ENCODE assay signal across 18 cellular contexts in genomic region chr4:6971536-6972374, GRCh38.
A peak's percentile ranks its signal among the peaks of the same experiment; 100 is the strongest.
DNase-seq lines count a peak whose midpoint lies in the region; ATAC-seq and TF ChIP-seq lines count a peak whose summit lies in the region.
"Had no signal": no experiment of that assay in that cellular context is flagged by ENCODE, and none has a peak within 500 bp of the region (broad histone marks: within the 10 kb centered on the region; RNA-seq: fewer than 3 reads in every experiment).

No MANE protein-coding gene starts in this region.

- H3K36me3 ChIP-seq in endodermal cell (ENCODE audit: control insufficient read depth, insufficient read depth, low read length) (peaks cover 4% of the 10 kb centered on the region), trophoblast cell (ENCODE audit: control insufficient read depth in 1 of 2, insufficient read depth in 2 of 2, low read length in 2 of 2) (peaks cover 8 to 11% of the 10 kb centered on the region in 2 experiments)
- H3K36me3 ChIP-seq: thyroid gland had no signal

- H3T11ph ChIP-seq in H9 (ENCODE audit: low read length), result no peak overlapping the region

- H3K79me2 ChIP-seq in H9 (ENCODE audit: insufficient read depth, low read length), result no peaks in the 10 kb centered on the region
- no peaks in the 10 kb centered on the region for H3K79me2 ChIP-seq in trophoblast cell (ENCODE audit: control insufficient read depth, insufficient read depth, low read length, poor library complexity)

- no peak for ATAC-seq in CD4-positive, alpha-beta T cell (ENCODE audit: poor library complexity)
- ATAC-seq in HG03354 (IDR thresholded peaks at IDR 0.05; ENCODE audit: poor library complexity, severe bottlenecking, unreplicated experiment), result no peak
- ATAC-seq: activated T-cell treated with anti-CD3 and anti-CD28 coated beads, Interleukin-2, amount 50 U/mL, for 4 hours; body of pancreas; HCT116; SK-N-SH treated with all-trans-retinoic acid at 6 μM for 48 hours had no signal

- CTCF ChIA-PET in CD4-positive, alpha-beta T cell (lab: Charles Lee), result no interaction called here

- H3K18ac ChIP-seq in H9 (ENCODE audit: insufficient read length, low read depth, low read length) (peak overlapping the region; percentile 71), trophoblast cell (ENCODE audit: low read length) (no peak overlapping the region)

- no peak overlapping the region for H3K4me3 ChIP-seq in endodermal cell (ENCODE audit: low read length)
- no peak overlapping the region for H3K4me3 ChIP-seq in trophoblast cell (ENCODE audit: low read depth, low read length)
- H3K4me3 ChIP-seq: body of pancreas, thyroid gland had no signal

- H2BK15ac ChIP-seq in H9 (ENCODE audit: low read depth, low read length), result no peak overlapping the region

- no peaks in the 10 kb centered on the region for H3K9me3 Mint-ChIP-seq in CD4-positive, alpha-beta T cell
- H3K9me3 Mint-ChIP-seq in H9 (peaks cover 11 to 13% of the 10 kb centered on the region in 2 experiments), endodermal cell (peaks cover 10% of the 10 kb centered on the region)
- H3K9me3 Mint-ChIP-seq: activated CD4-positive, alpha-beta memory T cell treated with anti-CD3 and anti-CD28 coated beads, Interleukin-2, amount 10 ng/mL, durations not matched to agents 7 days and 5 days; activated naive CD8-positive, alpha-beta T cell treated with anti-CD3 and anti-CD28 coated beads, Interleukin-2, amount 10 ng/mL, durations not matched to agents 7 days and 5 days; activated T-cell treated with anti-CD3 and anti-CD28 coated beads, Interleukin-2, amount 50 U/mL, for 4 hours had no signal

- H2AK5ac ChIP-seq in H9 (ENCODE audit: insufficient read length, low read length), result peak overlapping the region; percentile 72
- no peak overlapping the region for H2AK5ac ChIP-seq in trophoblast cell (ENCODE audit: low read length)

- H3K4me1 ChIP-seq in H9 (ENCODE audit: insufficient read depth, low read length) (peaks cover 9% of the 10 kb centered on the region; the same call in 1 of the 2 replicates), endodermal cell (ENCODE audit: control insufficient read depth, insufficient read depth, low read length) (no peaks in the 10 kb centered on the region), trophoblast cell (ENCODE audit: control insufficient read depth in 1 of 2, insufficient read depth in 2 of 2, low read length in 2 of 2) (peaks cover 8 to 14% of the 10 kb centered on the region in 2 experiments)

- H3K14ac ChIP-seq in H9 (ENCODE audit: insufficient read depth, low read length), result peak overlapping the region; percentile 70; the same call in 1 of the 2 replicates
- H3K14ac ChIP-seq in trophoblast cell (ENCODE audit: low read length), result no peak overlapping the region

- no peaks in the 10 kb centered on the region for H4K20me1 ChIP-seq in H9 (ENCODE audit: control insufficient read depth, insufficient read depth, insufficient read length)

- peak overlapping the region; percentile 88 for H2BK12ac ChIP-seq in H9 (ENCODE audit: insufficient read length, low read depth, low read length)
- peak overlapping the region; percentile 24 for H2BK12ac ChIP-seq in trophoblast cell (ENCODE audit: low read length)

- no peak for TF ChIP-seq CTCF in CD4-positive, alpha-beta T cell (IDR thresholded peaks at IDR 0.05)
- TF ChIP-seq CTCF in H9 (conservative IDR thresholded peaks at IDR 0.05) (no peak), endodermal cell (conservative IDR thresholded peaks at IDR 0.05) (no peak)

- no peak overlapping the region for H2BK20ac ChIP-seq in H9 (ENCODE audit: low read depth, low read length, poor library complexity, severe bottlenecking)

- H4K8ac ChIP-seq in H9 (replicated peaks; ENCODE audit: insufficient read length, low read depth, low read length) (no peak overlapping the region), trophoblast cell (ENCODE audit: low read depth, low read length) (peak overlapping the region; percentile 70)

- H3K9me3 ChIP-seq in CD4-positive, alpha-beta T cell (ENCODE audit: control insufficient read depth, low read length), result no peaks in the 10 kb centered on the region
- H3K9me3 ChIP-seq in H9 (ENCODE audit: control insufficient read depth, low read depth, low read length) (no peaks in the 10 kb centered on the region), endodermal cell (ENCODE audit: control insufficient read depth, low read length) (peaks cover 7% of the 10 kb centered on the region), trophoblast cell (ENCODE audit: insufficient read depth, low read depth, low read length) (no peaks in the 10 kb centered on the region)
- H3K9me3 ChIP-seq: body of pancreas, thyroid gland had no signal

- H3K27me3 ChIP-seq in CD4-positive, alpha-beta T cell (ENCODE audit: control insufficient read depth, insufficient read depth, low read length), result no peaks in the 10 kb centered on the region
- H3K27me3 ChIP-seq in H9 (ENCODE audit: insufficient read depth, low read length) (no peaks in the 10 kb centered on the region), endodermal cell (ENCODE audit: control insufficient read depth, insufficient read depth, low read length, poor library complexity, severe bottlenecking) (no peaks in the 10 kb centered on the region), trophoblast cell (ENCODE audit: insufficient read depth, low read length) (no peaks in the 10 kb centered on the region)
- H3K27me3 ChIP-seq: body of pancreas, thyroid gland had no signal

- peak overlapping the region; percentile 60 for H3K27ac Mint-ChIP-seq in CD4-positive, alpha-beta T cell
- peak overlapping the region; percentile 93 to 99 (median 94) for H3K27ac Mint-ChIP-seq in H9
- H3K27ac Mint-ChIP-seq in endodermal cell, result peak overlapping the region; percentile 90
- H3K27ac Mint-ChIP-seq: activated CD4-positive, alpha-beta memory T cell treated with anti-CD3 and anti-CD28 coated beads, Interleukin-2, amount 10 ng/mL, durations not matched to agents 7 days and 5 days; activated naive CD8-positive, alpha-beta T cell treated with anti-CD3 and anti-CD28 coated beads, Interleukin-2, amount 10 ng/mL, durations not matched to agents 7 days and 5 days had no signal

- H3K9ac ChIP-seq in H9 (ENCODE audit: extremely low read depth, insufficient read length, low read length) (no peak overlapping the region), endodermal cell (ENCODE audit: extremely low read depth, low read length, poor library complexity, severe bottlenecking) (no peak overlapping the region), trophoblast cell (ENCODE audit: low read length) (no peak overlapping the region)

- H3K23me2 ChIP-seq in H9 (ENCODE audit: insufficient read length, low read depth, low read length, poor library complexity, severe bottlenecking), result peaks cover 6% of the 10 kb centered on the region

- no peak overlapping the region for H3K56ac ChIP-seq in H9 (ENCODE audit: insufficient read length, low read depth, low read length)

- no peak overlapping the region for H4K12ac ChIP-seq in trophoblast cell (ENCODE audit: low read depth, low read length)

- intact Hi-C loops in CD4-positive, alpha-beta T cell (cut with DNase I, micrococcal nuclease), result loop anchor here in 1 of 2 experiments (5.0 kb wide), 1 partner anchor 59 kb away; no protein-coding TSS in a partner anchor

- WGBS in H9 (ENCODE audit: extremely low coverage, insufficient read length, low lambda C conversion rate), result no CpG with 5 or more reads among the region's 16 CpGs
- whole genome bisulfite sequencing in endodermal cell (ENCODE audit: insufficient coverage in 1 of 2, insufficient read length in 1 of 2), 2 experiments, result 93% methylated on average over 15 to 16 of the region's 16 CpGs
- WGBS in trophoblast cell (ENCODE audit: extremely low coverage, insufficient coverage, insufficient read length), result no CpG with 5 or more reads among the region's 16 CpGs

- H3K27me3 Mint-ChIP-seq in CD4-positive, alpha-beta T cell, result no peaks in the 10 kb centered on the region
- H3K27me3 Mint-ChIP-seq in H9 (ENCODE audit: low read depth) (no peaks in the 10 kb centered on the region), endodermal cell (ENCODE audit: insufficient read depth) (no peaks in the 10 kb centered on the region)
- H3K27me3 Mint-ChIP-seq: activated CD4-positive, alpha-beta memory T cell treated with anti-CD3 and anti-CD28 coated beads, Interleukin-2, amount 10 ng/mL, durations not matched to agents 7 days and 5 days; activated naive CD8-positive, alpha-beta T cell treated with anti-CD3 and anti-CD28 coated beads, Interleukin-2, amount 10 ng/mL, durations not matched to agents 7 days and 5 days had no signal

- H4K91ac ChIP-seq in H9 (ENCODE audit: insufficient read length, low read depth, low read length) (peak overlapping the region; percentile 92), trophoblast cell (ENCODE audit: low read depth, low read length) (peak overlapping the region; percentile 63)

- H3K23ac ChIP-seq in H9 (ENCODE audit: insufficient read length, low read depth, low read length) (no peak overlapping the region), trophoblast cell (ENCODE audit: low read length) (no peak overlapping the region)

- no peak overlapping the region for H2AFZ ChIP-seq in H9 (ENCODE audit: low read length)
- H2AFZ ChIP-seq in trophoblast cell (ENCODE audit: insufficient read depth, low read length, poor library complexity), result no peak overlapping the region

- H3K27ac ChIP-seq in CD4-positive, alpha-beta T cell (ENCODE audit: low read depth, low read length), result no peak overlapping the region
- H3K27ac ChIP-seq in H9 (ENCODE audit: insufficient read length, low read depth, low read length), result peak overlapping the region; percentile 92
- no peak overlapping the region for H3K27ac ChIP-seq in endodermal cell (ENCODE audit: low read depth, low read length)
- peak overlapping the region; percentile 12 for H3K27ac ChIP-seq in trophoblast cell (ENCODE audit: low read depth, low read length)
- H3K27ac ChIP-seq: body of pancreas, thyroid gland had no signal

- H3K4me2 ChIP-seq in H9 (ENCODE audit: insufficient read depth, insufficient read length, low read length) (no peak overlapping the region), trophoblast cell (ENCODE audit: low read length) (no peak overlapping the region)

- POLR2A ChIA-PET in CD4-positive, alpha-beta T cell (lab: Charles Lee), result interaction anchor here (0.7 to 1.0 kb wide), 2 partner anchors 30 to 96 kb away, joined by 3 read pairs; partner anchors contain the start of gene GRPEL1

- no peak overlapping the region for H3K4me3 Mint-ChIP-seq in CD4-positive, alpha-beta T cell
- H3K4me3 Mint-ChIP-seq in H9 (no peak overlapping the region), endodermal cell (no peak overlapping the region)
- H3K4me3 Mint-ChIP-seq: activated CD4-positive, alpha-beta memory T cell treated with anti-CD3 and anti-CD28 coated beads, Interleukin-2, amount 10 ng/mL, durations not matched to agents 7 days and 5 days; activated naive CD8-positive, alpha-beta T cell treated with anti-CD3 and anti-CD28 coated beads, Interleukin-2, amount 10 ng/mL, durations not matched to agents 7 days and 5 days; activated T-cell treated with anti-CD3 and anti-CD28 coated beads, Interleukin-2, amount 50 U/mL, for 4 hours had no signal

- peaks cover 49% of the 10 kb centered on the region for H3K36me3 Mint-ChIP-seq in CD4-positive, alpha-beta T cell (ENCODE audit: low read depth)
- peaks cover 18 to 22% (median 20%) of the 10 kb centered on the region in 3 experiments for H3K36me3 Mint-ChIP-seq in H9 (ENCODE audit: insufficient read depth in 1 of 3, low read depth in 3 of 3)
- H3K36me3 Mint-ChIP-seq in endodermal cell (ENCODE audit: low read depth), result peaks cover 17% of the 10 kb centered on the region

- peaks cover 21% of the 10 kb centered on the region for H3K4me1 Mint-ChIP-seq in CD4-positive, alpha-beta T cell (ENCODE audit: low read depth)
- H3K4me1 Mint-ChIP-seq in H9, result peaks cover 32 to 36% of the 10 kb centered on the region in 2 experiments
- peaks cover 14% of the 10 kb centered on the region for H3K4me1 Mint-ChIP-seq in endodermal cell

- peak overlapping the region; percentile 26 for H4K5ac ChIP-seq in H9 (ENCODE audit: insufficient read length, low read depth, low read length)

- H3K79me1 ChIP-seq in H9 (ENCODE audit: insufficient read depth, low read depth, low read length, poor library complexity, severe bottlenecking) (no peaks in the 10 kb centered on the region), trophoblast cell (ENCODE audit: low read length) (peaks cover 2% of the 10 kb centered on the region)

- H2BK5ac ChIP-seq in H9 (ENCODE audit: insufficient read length, low read length), result no peak overlapping the region
- no peak overlapping the region for H2BK5ac ChIP-seq in trophoblast cell (ENCODE audit: low read depth, low read length, poor library complexity)

- H2BK120ac ChIP-seq in H9 (ENCODE audit: low read depth, low read length, poor library complexity, severe bottlenecking) (no peak overlapping the region), trophoblast cell (ENCODE audit: insufficient read depth, low read length, poor library complexity) (no peak overlapping the region)

- DNase-seq in CD4-positive, alpha-beta T cell, result no peak
- DNase-seq in H9 (no peak), endodermal cell (no peak), trophoblast cell (no peak), NCI-H1105 (lab: John Stamatoyannopoulos, UW) (no peak), islet precursor cell (no peak)
- DNase-seq: activated naive CD8-positive, alpha-beta T cell treated with anti-CD3 and anti-CD28 coated beads, Interleukin-2, amount 10 ng/mL, durations not matched to agents 7 days and 5 days; activated T-cell treated with anti-CD3 and anti-CD28 coated beads, Interleukin-2, amount 50 U/mL, for 4 hours; NCI-H2081 treated with DMSO at 0.1 percent for 48 hours; NCI-H510A treated with DMSO at 0.1 percent for 48 hours; stimulated activated naive CD4-positive, alpha-beta T cell treated with Interleukin-2 at 50 U/mL for 16 hours; T1000; thyroid gland had no signal

- H3K4ac ChIP-seq in H9 (ENCODE audit: low read depth, low read length) (no peak overlapping the region), trophoblast cell (ENCODE audit: low read depth, low read length) (no peak overlapping the region)

Comparison
In these comparisons a context has a peak if more than half of its experiments do, and no peak if none do; other contexts are left out.
1. H3K27ac ChIP-seq: peak in H9 (single experiment) and trophoblast cell (single experiment); none in CD4-positive, alpha-beta T cell (single experiment) and endodermal cell (single experiment).
2. Peak in every context shown above with its lines, with median percentiles within 50 percentile points of each other: H3K27ac Mint-ChIP-seq.